ENCODE assay signal across 24 cellular contexts in the genomic region with DNA sequence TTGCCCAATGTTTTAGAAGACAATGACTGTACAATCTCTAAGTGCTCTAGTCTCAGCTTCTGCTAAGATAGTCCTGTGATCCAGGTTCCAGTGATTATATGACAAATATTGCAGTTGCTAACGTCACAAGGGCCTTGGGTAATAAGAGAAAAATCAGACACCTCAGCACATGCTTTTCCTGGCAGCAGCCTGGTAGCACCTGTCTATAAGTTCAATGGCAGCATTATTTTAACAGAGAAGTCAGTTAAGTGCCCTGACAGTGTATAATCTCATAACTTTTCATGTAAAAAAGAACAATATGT.
"Had no signal": no experiment of that assay in that cellular context is flagged by ENCODE, and none has a peak within 500 bp of the region (broad histone marks: within the 10 kb centered on the region; RNA-seq: fewer than 3 reads in every experiment).

No MANE protein-coding gene starts in this region.

- H3K27me3 ChIP-seq: body of pancreas, cardiac muscle cell, foreskin keratinocyte, hepatocyte, left lung, neural progenitor cell, right lobe of liver, upper lobe of right lung had no signal

- H3K4me3 ChIP-seq: body of pancreas, cardiac muscle cell, hepatocyte, left lung, lung, neural progenitor cell, right lobe of liver, skin epidermis, upper lobe of right lung had no signal

- H3K9me3 ChIP-seq: body of pancreas, left lung, right lobe of liver, upper lobe of right lung had no signal

- H3K4me1 ChIP-seq: body of pancreas, neural progenitor cell, right lobe of liver, upper lobe of right lung had no signal

- H3K27ac ChIP-seq: body of pancreas, cardiac muscle cell, foreskin keratinocyte, hepatocyte, left lung, neural progenitor cell, right lobe of liver, upper lobe of right lung had no signal

- H3K4me1 Mint-ChIP-seq: immature natural killer cell; naive thymus-derived CD8-positive, alpha-beta T cell; stimulated activated memory B cell treated with anti-CD40 and anti-IgM and Interleukin-4, amounts not matched to agents 10 μg/mL and 1 μg/mL and 100 μg/mL, for 72 hours had no signal

- H3K4me3 Mint-ChIP-seq: activated CD8-positive, alpha-beta T cell treated with anti-CD3 and anti-CD28 coated beads, Interleukin-2, amount 10 ng/mL, durations not matched to agents 7 days and 5 days; activated T-helper 1 cell treated with anti-CD3 and anti-CD28 coated beads, Interleukin-12 subunit alpha, Interleukin-12 subunit beta, Interleukin-2, Interleukin-4 antibody, amounts not matched to agents 30 ng/mL and 10 ng/mL and 1 ng/mL, durations not matched to agents 14 hours and 24 hours and 36 hours; immature natural killer cell; naive thymus-derived CD8-positive, alpha-beta T cell; neural progenitor cell; stimulated activated memory B cell treated with anti-CD40 and anti-IgM and Interleukin-4, amounts not matched to agents 10 μg/mL and 1 μg/mL and 100 μg/mL, for 72 hours had no signal

- H3K79me2 ChIP-seq: hepatocyte had no signal

- H3K4me2 ChIP-seq: hepatocyte, neural progenitor cell had no signal

- H2AFZ ChIP-seq: hepatocyte, neural progenitor cell had no signal

- ATAC-seq: activated CD8-positive, alpha-beta T cell treated with anti-CD3 and anti-CD28 coated beads, Interleukin-2, amount 10 ng/mL, durations not matched to agents 7 days and 5 days; body of pancreas; foreskin keratinocyte; left lung; naive thymus-derived CD8-positive, alpha-beta T cell; right lobe of liver; stimulated activated memory B cell treated with anti-CD40 and anti-IgM and Interleukin-4, amounts not matched to agents 10 μg/mL and 1 μg/mL and 100 μg/mL, for 72 hours; upper lobe of right lung had no signal

- H3K27ac Mint-ChIP-seq: activated CD8-positive, alpha-beta T cell treated with anti-CD3 and anti-CD28 coated beads, Interleukin-2, amount 10 ng/mL, durations not matched to agents 7 days and 5 days; activated T-helper 1 cell treated with anti-CD3 and anti-CD28 coated beads, Interleukin-12 subunit alpha, Interleukin-12 subunit beta, Interleukin-2, Interleukin-4 antibody, amounts not matched to agents 30 ng/mL and 10 ng/mL and 1 ng/mL, durations not matched to agents 14 hours and 24 hours and 36 hours; immature natural killer cell; naive thymus-derived CD8-positive, alpha-beta T cell; neural progenitor cell; stimulated activated memory B cell treated with anti-CD40 and anti-IgM and Interleukin-4, amounts not matched to agents 10 μg/mL and 1 μg/mL and 100 μg/mL, for 72 hours had no signal

- H3K9ac ChIP-seq: neural progenitor cell had no signal

- H3K9me3 Mint-ChIP-seq: activated T-helper 1 cell treated with anti-CD3 and anti-CD28 coated beads, Interleukin-12 subunit alpha, Interleukin-12 subunit beta, Interleukin-2, Interleukin-4 antibody, amounts not matched to agents 30 ng/mL and 10 ng/mL and 1 ng/mL, durations not matched to agents 14 hours and 24 hours and 36 hours; immature natural killer cell; naive thymus-derived CD8-positive, alpha-beta T cell; stimulated activated memory B cell treated with anti-CD40 and anti-IgM and Interleukin-4, amounts not matched to agents 10 μg/mL and 1 μg/mL and 100 μg/mL, for 72 hours had no signal

- H3K36me3 ChIP-seq: cardiac muscle cell, left lung, neural progenitor cell, right lobe of liver, upper lobe of right lung had no signal

- DNase-seq: activated CD4-positive, alpha-beta T cell treated with anti-CD3 and anti-CD28 coated beads for 1 hour; activated CD4-positive, alpha-beta T cell treated with anti-CD3 and anti-CD28 coated beads, Interleukin-2, amount 50 U/mL, for 1 hour; activated CD8-positive, alpha-beta T cell treated with anti-CD3 and anti-CD28 coated beads, Interleukin-2, amount 10 ng/mL, durations not matched to agents 7 days and 5 days; activated gamma-delta T cell; activated naive CD4-positive, alpha-beta T cell treated with anti-CD3 and anti-CD28 coated beads, Interleukin-2, amount 50 U/mL, for 16 hours; anterior cingulate cortex; body of pancreas; effector CD8-positive, alpha-beta T cell; erythroblast; foreskin keratinocyte; glutamatergic neuron; immature natural killer cell; left lung; naive thymus-derived CD8-positive, alpha-beta T cell; posterior cingulate gyrus; right lobe of liver; upper lobe of right lung had no signal

- H3K36me3 Mint-ChIP-seq: immature natural killer cell; naive thymus-derived CD8-positive, alpha-beta T cell; neural progenitor cell; stimulated activated memory B cell treated with anti-CD40 and anti-IgM and Interleukin-4, amounts not matched to agents 10 μg/mL and 1 μg/mL and 100 μg/mL, for 72 hours had no signal
